8 cellular contexts compared by ENCODE assay signal in genomic region chr22:39503590-39503989, GRCh38. TPM values are rescaled to one million over a fixed set of nuclear protein-coding genes. Genes with fewer than 3 reads are reported as not detected.
DNase-seq lines count a peak whose midpoint lies in the region; ATAC-seq and TF ChIP-seq lines count a peak whose summit lies in the region.

No MANE protein-coding gene starts in this region.

- CTCF ChIA-PET in naive thymus-derived CD4-positive, alpha-beta T cell (lab: Charles Lee): interaction anchor here (0.6 to 2.4 kb wide), 4 partner anchors 11 to 334 kb away, joined by 3 to 8 read pairs (median 5); no protein-coding TSS in a partner anchor

- POLR2A ChIA-PET in naive thymus-derived CD4-positive, alpha-beta T cell (lab: Charles Lee): interaction anchor here (0.6 to 7.9 kb wide), 7 partner anchors 9 to 541 kb away, joined by 3 to 93 read pairs (median 6); partner anchors contain the start of gene ATF4

- H3K36me3 ChIP-seq in BLaER1 treated with 17β-estradiol and CSF1 and Interleukin-3, amounts not matched to agents 10 nM and 100 nM: peaks cover 47 to 53% (median 50%) of the 10 kb centered on the region in 11 experiments
- H3K36me3 ChIP-seq in HUES6 (ENCODE audit: control insufficient read depth, insufficient read depth, low read length): peaks cover 42% of the 10 kb centered on the region
- peaks cover 24 to 53% (median 25%) of the 10 kb centered on the region in 3 experiments for H3K36me3 ChIP-seq in naive thymus-derived CD4-positive, alpha-beta T cell (ENCODE audit: control insufficient read depth in 2 of 3, insufficient read depth in 3 of 3, low read length in 3 of 3)

- TF ChIP-seq CTCF in brain (conservative IDR thresholded peaks at IDR 0.05): no peak

- H3K27ac ChIP-seq in BLaER1 treated with 17β-estradiol and CSF1 and Interleukin-3, amounts not matched to agents 10 nM and 100 nM: peak overlapping the region in 10 of 11 experiments; percentile 69 to 89 (median 86); a peak in 18 of 22 replicates
- H3K27ac ChIP-seq in HUES6 (ENCODE audit: low read depth, low read length): no peak overlapping the region
- peak overlapping the region; percentile 79 for H3K27ac ChIP-seq in naive thymus-derived CD4-positive, alpha-beta T cell (ENCODE audit: low read depth, low read length)

- H3K4me3 ChIP-seq in BLaER1 treated with 17β-estradiol and CSF1 and Interleukin-3, amounts not matched to agents 10 nM and 100 nM: peak overlapping the region; percentile 78 to 94 (median 86)
- H3K4me3 ChIP-seq in HUES6 (ENCODE audit: low read depth, low read length): peak overlapping the region; percentile 82; the same call in 1 of the 2 replicates
- H3K4me3 ChIP-seq in naive thymus-derived CD4-positive, alpha-beta T cell (ENCODE audit: low read length): peak overlapping the region; percentile 59

- DNase-seq in naive thymus-derived CD4-positive, alpha-beta T cell: no peak
- no peak for DNase-seq in amniotic stem cell (lab: John Stamatoyannopoulos, UW)
- DNase-seq in stimulated activated naive CD4-positive, alpha-beta T cell (lab: John Stamatoyannopoulos, UW): no peak

- no peaks in the 10 kb centered on the region for H3K9me3 Mint-ChIP-seq in brain
- no peaks in the 10 kb centered on the region for H3K9me3 Mint-ChIP-seq in naive thymus-derived CD4-positive, alpha-beta T cell

- H3K4me1 ChIP-seq in BLaER1 treated with 17β-estradiol and CSF1 and Interleukin-3, amounts not matched to agents 10 nM and 100 nM: peaks cover 29 to 50% (median 36%) of the 10 kb centered on the region in 10 experiments
- peaks cover 19% of the 10 kb centered on the region for H3K4me1 ChIP-seq in HUES6 (ENCODE audit: control insufficient read depth, insufficient read depth, low read length)
- H3K4me1 ChIP-seq in naive thymus-derived CD4-positive, alpha-beta T cell (ENCODE audit: control insufficient read depth in 2 of 2, insufficient read depth in 2 of 2, low read length in 2 of 2): peaks cover 20 to 21% of the 10 kb centered on the region in 2 donors

- H3K27me3 Mint-ChIP-seq in brain: peaks cover 2% of the 10 kb centered on the region
- peaks cover 0 to 3% (median 0%) of the 10 kb centered on the region in 5 donors for H3K27me3 Mint-ChIP-seq in naive thymus-derived CD4-positive, alpha-beta T cell

- H3K9me3 ChIP-seq in BLaER1 treated with 17β-estradiol and CSF1 and Interleukin-3, amounts not matched to agents 10 nM and 100 nM (replicated peaks in 1 of 11): no peaks in the 10 kb centered on the region
- H3K9me3 ChIP-seq in HUES6 (ENCODE audit: control insufficient read depth, insufficient read depth, low read depth, low read length): no peaks in the 10 kb centered on the region
- no peaks in the 10 kb centered on the region for H3K9me3 ChIP-seq in naive thymus-derived CD4-positive, alpha-beta T cell (ENCODE audit: control insufficient read depth in 2 of 3, low read length in 3 of 3)

- peaks cover 22 to 56% (median 52%) of the 10 kb centered on the region in 11 experiments; a peak in 20 of 22 replicates for H4K20me1 ChIP-seq in BLaER1 treated with 17β-estradiol and CSF1 and Interleukin-3, amounts not matched to agents 10 nM and 100 nM

- no peaks in the 10 kb centered on the region for H3K27me3 ChIP-seq in BLaER1 treated with 17β-estradiol and CSF1 and Interleukin-3, amounts not matched to agents 10 nM and 100 nM
- H3K27me3 ChIP-seq in HUES6 (ENCODE audit: control insufficient read depth, insufficient read depth, low read length): peaks cover 45% of the 10 kb centered on the region
- H3K27me3 ChIP-seq in naive thymus-derived CD4-positive, alpha-beta T cell (ENCODE audit: control insufficient read depth in 2 of 2, insufficient read depth in 2 of 2, low read length in 2 of 2): no peaks in the 10 kb centered on the region

- peak overlapping the region; percentile 88 to 100 (median 99) for H3K4me3 Mint-ChIP-seq in brain
- peak overlapping the region; percentile 70 to 100 (median 93) for H3K4me3 Mint-ChIP-seq in naive thymus-derived CD4-positive, alpha-beta T cell

- peak overlapping the region in 4 of 5 experiments; percentile 78 to 94 (median 90) for H3K27ac Mint-ChIP-seq in brain
- peak overlapping the region; percentile 36 to 93 (median 66) for H3K27ac Mint-ChIP-seq in naive thymus-derived CD4-positive, alpha-beta T cell

- peak overlapping the region; percentile 87 to 99 (median 93) for H3K4me2 ChIP-seq in BLaER1 treated with 17β-estradiol and CSF1 and Interleukin-3, amounts not matched to agents 10 nM and 100 nM

- peak overlapping the region; percentile 82 to 94 (median 91) for H3K9ac ChIP-seq in BLaER1 treated with 17β-estradiol and CSF1 and Interleukin-3, amounts not matched to agents 10 nM and 100 nM
- no peak overlapping the region for H3K9ac ChIP-seq in HUES6 (ENCODE audit: low read length)

- peaks cover 36% of the 10 kb centered on the region for H3K36me3 Mint-ChIP-seq in brain
- H3K36me3 Mint-ChIP-seq in naive thymus-derived CD4-positive, alpha-beta T cell: peaks cover 9 to 32% (median 20%) of the 10 kb centered on the region in 5 donors

- intact Hi-C loops in naive thymus-derived CD4-positive, alpha-beta T cell (cut with micrococcal nuclease): no loop called here

- H3K4me1 Mint-ChIP-seq in brain: peaks cover 61% of the 10 kb centered on the region
- H3K4me1 Mint-ChIP-seq in naive thymus-derived CD4-positive, alpha-beta T cell: peaks cover 28 to 57% (median 48%) of the 10 kb centered on the region in 7 donors

- ATAC-seq in naive thymus-derived CD4-positive, alpha-beta T cell: no peak
- ATAC-seq in HG02884 (IDR thresholded peaks at IDR 0.05; ENCODE audit: unreplicated experiment): no peak
- no peak for ATAC-seq in HG03521 (IDR thresholded peaks at IDR 0.05; ENCODE audit: unreplicated experiment)

RNA-seq across cellular contexts. Expression of gene MIEF1, which starts 1.5 kb away (rescaled TPM):
- polyA plus RNA-seq in brain (ENCODE audit: insufficient read depth, low read depth, low replicate concordance): 22.5 TPM
- total RNA-seq in naive thymus-derived CD4-positive, alpha-beta T cell: 10 to 100 TPM; 17.5 to 42.3 (median 37.3) TPM
- 10 to 100 TPM; 27.8 to 33.2 TPM for polyA plus RNA-seq in naive thymus-derived CD4-positive, alpha-beta T cell

RNA-seq across cellular contexts. Expression of gene ATF4, which starts 16.8 kb away (rescaled TPM):
- polyA plus RNA-seq in brain (ENCODE audit: insufficient read depth, low read depth, low replicate concordance): 435 TPM
- 100 to 1,000 TPM; 235 to 293 (median 244) TPM for total RNA-seq in naive thymus-derived CD4-positive, alpha-beta T cell
- polyA plus RNA-seq in naive thymus-derived CD4-positive, alpha-beta T cell: 100 to 1,000 TPM in 1 of 2 donors, 10 to 100 TPM in 1; 68.9 to 118 TPM

RNA-seq across cellular contexts. Expression of gene RPS19BP1, which starts 29.0 kb away (rescaled TPM):
- polyA plus RNA-seq in brain (ENCODE audit: insufficient read depth, low read depth, low replicate concordance): 116 TPM
- 10 to 100 TPM; 35.2 to 67.4 (median 61.5) TPM for total RNA-seq in naive thymus-derived CD4-positive, alpha-beta T cell
- 100 to 1,000 TPM in 1 of 2 donors, 10 to 100 TPM in 1; 98.6 to 162 TPM for polyA plus RNA-seq in naive thymus-derived CD4-positive, alpha-beta T cell

RNA-seq across cellular contexts. Expression of gene MGAT3, which starts 46.8 kb away (rescaled TPM):
- polyA plus RNA-seq in brain (ENCODE audit: insufficient read depth, low read depth, low replicate concordance): 19.3 TPM
- total RNA-seq in naive thymus-derived CD4-positive, alpha-beta T cell: 1 to 10 TPM in 3 of 5 experiments, under 1 TPM in 2; 0.57 to 3.2 (median 1.0) TPM
- not detected for polyA plus RNA-seq in naive thymus-derived CD4-positive, alpha-beta T cell
